In the genomic region with DNA sequence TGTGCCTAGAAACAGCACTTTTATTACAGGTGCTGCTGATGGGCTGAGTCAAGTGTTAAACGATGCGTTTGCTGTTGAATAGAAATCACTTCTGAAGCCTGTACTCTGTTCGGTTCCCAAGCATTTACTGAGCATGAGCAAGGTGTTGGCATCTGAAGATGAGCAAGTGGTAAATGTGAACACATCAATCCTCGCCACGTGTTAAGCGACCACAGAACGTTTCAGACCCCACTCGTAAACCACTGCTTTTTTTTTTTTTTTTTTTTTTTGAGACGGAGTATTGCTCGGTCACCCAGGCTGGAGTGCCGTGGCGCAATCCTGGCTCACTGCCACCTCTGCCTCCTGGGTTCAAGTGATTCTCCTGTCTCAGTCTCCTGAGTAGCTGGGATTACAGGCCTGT, we compare ENCODE assay signal across 1 cellular context.
TF ChIP-seq lines count a peak whose summit lies in the region.

No MANE protein-coding gene starts in this region.

TF ChIP-seq in IMR-90, 13 proteins besides CTCF, POLR2A, EP300 and RAD21:
- no peak for TF ChIP-seq MAFK (IDR thresholded peaks at IDR 0.05; ENCODE audit: low read depth, low read length)
- no peak for TF ChIP-seq FOS (IDR thresholded peaks at IDR 0.05; ENCODE audit: low read depth, low read length)
- TF ChIP-seq RFX5 (IDR thresholded peaks at IDR 0.05; ENCODE audit: low read depth, low read length), result no peak
- no peak for TF ChIP-seq SMC3 (IDR thresholded peaks at IDR 0.05; ENCODE audit: low read depth, low read length)
- TF ChIP-seq, protein P1, sequence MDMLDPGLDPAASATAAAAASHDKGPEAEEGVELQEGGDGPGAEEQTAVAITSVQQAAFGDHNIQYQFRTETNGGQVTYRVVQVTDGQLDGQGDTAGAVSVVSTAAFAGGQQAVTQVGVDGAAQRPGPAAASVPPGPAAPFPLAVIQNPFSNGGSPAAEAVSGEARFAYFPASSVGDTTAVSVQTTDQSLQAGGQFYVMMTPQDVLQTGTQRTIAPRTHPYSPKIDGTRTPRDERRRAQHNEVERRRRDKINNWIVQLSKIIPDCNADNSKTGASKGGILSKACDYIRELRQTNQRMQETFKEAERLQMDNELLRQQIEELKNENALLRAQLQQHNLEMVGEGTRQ (IDR thresholded peaks at IDR 0.05; ENCODE audit: low read depth, low read length), result no peak
- TF ChIP-seq MXI1 (IDR thresholded peaks at IDR 0.05; ENCODE audit: borderline replicate concordance, low read depth, low read length), result no peak
- TF ChIP-seq, protein P2, sequence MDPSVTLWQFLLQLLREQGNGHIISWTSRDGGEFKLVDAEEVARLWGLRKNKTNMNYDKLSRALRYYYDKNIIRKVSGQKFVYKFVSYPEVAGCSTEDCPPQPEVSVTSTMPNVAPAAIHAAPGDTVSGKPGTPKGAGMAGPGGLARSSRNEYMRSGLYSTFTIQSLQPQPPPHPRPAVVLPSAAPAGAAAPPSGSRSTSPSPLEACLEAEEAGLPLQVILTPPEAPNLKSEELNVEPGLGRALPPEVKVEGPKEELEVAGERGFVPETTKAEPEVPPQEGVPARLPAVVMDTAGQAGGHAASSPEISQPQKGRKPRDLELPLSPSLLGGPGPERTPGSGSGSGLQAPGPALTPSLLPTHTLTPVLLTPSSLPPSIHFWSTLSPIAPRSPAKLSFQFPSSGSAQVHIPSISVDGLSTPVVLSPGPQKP (IDR thresholded peaks at IDR 0.05; ENCODE audit: borderline replicate concordance, low read depth, low read length), result no peak
- TF ChIP-seq RCOR1 (IDR thresholded peaks at IDR 0.05; ENCODE audit: insufficient replicate concordance, low read length), result no peak
